Comparison of ENCODE assay signal across 9 cellular contexts in genomic region chr6:30259140-30260035, GRCh38. TPM values are rescaled to one million over a fixed set of nuclear protein-coding genes. Genes with fewer than 3 reads are reported as not detected.
DNase-seq lines count a peak whose midpoint lies in the region; ATAC-seq and TF ChIP-seq lines count a peak whose summit lies in the region.
"Had no signal": no experiment of that assay in that cellular context is flagged by ENCODE, and none has a peak within 500 bp of the region (broad histone marks: within the 10 kb centered on the region; RNA-seq: fewer than 3 reads in every experiment).

No MANE protein-coding gene starts in this region.

- peak overlapping the region; percentile 87 for H4K8ac ChIP-seq in mesendoderm (ENCODE audit: low read depth, low read length)

- H2AK5ac ChIP-seq in mesendoderm (ENCODE audit: low read length), result no peak overlapping the region

- peak overlapping the region; percentile 87 for H3K56ac ChIP-seq in mesendoderm (ENCODE audit: low read length)

- peak; percentile 22 for TF ChIP-seq CTCF in endodermal cell (conservative IDR thresholded peaks at IDR 0.05)

- no peak overlapping the region for H3K27ac Mint-ChIP-seq in endodermal cell

- H4K5ac ChIP-seq in mesendoderm (ENCODE audit: low read length), result peak overlapping the region; percentile 64

- H2BK120ac ChIP-seq in mesendoderm (ENCODE audit: low read depth, low read length), result no peak overlapping the region

- H3K36me3 Mint-ChIP-seq in endodermal cell (ENCODE audit: low read depth), result peaks cover 19% of the 10 kb centered on the region

- no peak overlapping the region for H2BK15ac ChIP-seq in mesendoderm (replicated peaks; ENCODE audit: low read depth)

- H3K18ac ChIP-seq in mesendoderm (ENCODE audit: low read length), result peak overlapping the region; percentile 54

- H3K4me1 Mint-ChIP-seq in endodermal cell, result peaks cover 2% of the 10 kb centered on the region

- H3K27me3 Mint-ChIP-seq in endodermal cell (ENCODE audit: insufficient read depth), result peaks cover 39% of the 10 kb centered on the region

- peak overlapping the region; percentile 86 for H3K4me2 ChIP-seq in mesendoderm (ENCODE audit: low read length)
- H3K4me2 ChIP-seq: KMS-11 had no signal

- 0 to 4% methylated on average over 6 to 56 of the region's 56 CpGs for WGBS in endodermal cell (ENCODE audit: insufficient coverage in 1 of 2, insufficient read length in 1 of 2), 2 experiments
- WGBS in mesendoderm (ENCODE audit: extremely low coverage, insufficient coverage, low lambda C conversion rate), result no CpG with 5 or more reads among the region's 56 CpGs

- no peaks in the 10 kb centered on the region for H3K9me3 Mint-ChIP-seq in endodermal cell

- no peak overlapping the region for H2BK5ac ChIP-seq in mesendoderm (ENCODE audit: low read length)

- H3K4ac ChIP-seq in mesendoderm (ENCODE audit: low read depth, low read length), result no peak overlapping the region

- H3K9ac ChIP-seq in endodermal cell (ENCODE audit: extremely low read depth, low read length, poor library complexity, severe bottlenecking), result peak overlapping the region; percentile 38
- H3K9ac ChIP-seq in mesendoderm (ENCODE audit: low read length), result peak overlapping the region; percentile 68
- H3K9ac ChIP-seq: KMS-11 had no signal

- H3K79me1 ChIP-seq in mesendoderm (ENCODE audit: low read length), result no peaks in the 10 kb centered on the region

- H3K36me3 ChIP-seq in ACC112 (ENCODE audit: insufficient read depth, low read length) (no peaks in the 10 kb centered on the region), endodermal cell (ENCODE audit: control insufficient read depth, insufficient read depth, low read length) (no peaks in the 10 kb centered on the region), mesendoderm (ENCODE audit: control insufficient read depth, insufficient read depth, low read length) (no peaks in the 10 kb centered on the region)

- H3K9me3 ChIP-seq in endodermal cell (ENCODE audit: control insufficient read depth, low read length), result no peaks in the 10 kb centered on the region

- H3K4me1 ChIP-seq in ACC112 (ENCODE audit: control insufficient read depth, insufficient read depth, low read length, unreplicated experiment) (peaks cover 10% of the 10 kb centered on the region), endodermal cell (ENCODE audit: control insufficient read depth, insufficient read depth, low read length) (no peaks in the 10 kb centered on the region), mesendoderm (ENCODE audit: control insufficient read depth, low read depth, low read length) (no peaks in the 10 kb centered on the region)

- H3K27ac ChIP-seq in ACC112 (ENCODE audit: low read depth, low read length), result peak overlapping the region; percentile 31; the same call in 1 of the 2 replicates
- H3K27ac ChIP-seq in endodermal cell (ENCODE audit: low read depth, low read length), result no peak overlapping the region
- no peak overlapping the region for H3K27ac ChIP-seq in mesendoderm (ENCODE audit: low read depth, low read length)
- H3K27ac ChIP-seq: KMS-11 had no signal

- H3K27me3 ChIP-seq in ACC112 (ENCODE audit: insufficient read depth, low read length) (peaks cover 6% of the 10 kb centered on the region; the same call in 1 of the 2 replicates), endodermal cell (ENCODE audit: control insufficient read depth, insufficient read depth, low read length, poor library complexity, severe bottlenecking) (peaks cover 21% of the 10 kb centered on the region), mesendoderm (ENCODE audit: insufficient read depth, low read length, poor library complexity) (peaks cover 2% of the 10 kb centered on the region)

- peak overlapping the region; percentile 88 for H2AFZ ChIP-seq in ACC112 (ENCODE audit: low read length, unreplicated experiment)

- DNase-seq in NCI-H524 treated with DMSO at 0.1 percent for 48 hours (lab: John Stamatoyannopoulos, UW), result peak; percentile 44
- peak; percentile 25 to 48 (median 32) for DNase-seq in activated CD8-positive, alpha-beta memory T cell treated with anti-CD3 and anti-CD28 coated beads for 48 hours (ENCODE audit: low read depth in 2 of 3, low spot score in 2 of 3)
- DNase-seq in endodermal cell, result peak; percentile 93
- DNase-seq in mesendoderm, result peak; percentile 85
- peak; percentile 24 for DNase-seq in stimulated activated CD8-positive, alpha-beta memory T cell treated with anti-CD3 and anti-CD28 coated beads, Interleukin-15, amount 100 ng/mL, for 1 hour (ENCODE audit: low read depth)

- peak overlapping the region; percentile 69 for H3K4me3 Mint-ChIP-seq in endodermal cell

- H3K4me3 ChIP-seq in ACC112 (ENCODE audit: low read depth, low read length), result peak overlapping the region; percentile 85
- peak overlapping the region; percentile 83 for H3K4me3 ChIP-seq in endodermal cell (ENCODE audit: low read length)
- H3K4me3 ChIP-seq in mesendoderm (ENCODE audit: low read length), result peak overlapping the region; percentile 62

- no peaks in the 10 kb centered on the region for H3K79me2 ChIP-seq in ACC112 (ENCODE audit: control insufficient read depth, insufficient read depth, low read length, unreplicated experiment)
- H3K79me2 ChIP-seq in mesendoderm (ENCODE audit: control insufficient read depth, insufficient read depth, low read length), result no peaks in the 10 kb centered on the region

- H3K23ac ChIP-seq in mesendoderm (ENCODE audit: low read length), result no peak overlapping the region

- ATAC-seq in GM18519 (IDR thresholded peaks at IDR 0.05; ENCODE audit: low FRiP score, unreplicated experiment), result peak; percentile 78
- peak; percentile 58 for ATAC-seq in HG03060 (IDR thresholded peaks at IDR 0.05; ENCODE audit: low read depth, unreplicated experiment)

RNA-seq across cellular contexts. Expression of gene TRIM26, which starts 46.2 kb away (rescaled TPM):
- total RNA-seq in endodermal cell, result 10 to 100 TPM; 29.3 to 35.3 TPM
- 22.2 TPM for polyA plus RNA-seq in endodermal cell (2013, experiment 1 of 2)
- polyA plus RNA-seq in endodermal cell (2013, experiment 2 of 2), result 21.4 TPM
- polyA plus RNA-seq in mesendoderm (2013, experiment 1 of 2), result 15.2 TPM
- polyA plus RNA-seq in mesendoderm (2013, experiment 2 of 2), result 16.0 TPM

Comparison
In these comparisons a context has a peak if more than half of its experiments do, and no peak if none do; other contexts are left out.
1. DNase-seq: peak in every context shown above with its lines; median percentile 93 in endodermal cell; 85 in mesendoderm; 44 in NCI-H524 treated with DMSO at 0.1 percent for 48 hours; 32 in activated CD8-positive, alpha-beta memory T cell treated with anti-CD3 and anti-CD28 coated beads for 48 hours; 24 in stimulated activated CD8-positive, alpha-beta memory T cell treated with anti-CD3 and anti-CD28 coated beads, Interleukin-15, amount 100 ng/mL, for 1 hour.